In genomic region chr15:74545061-74545460, GRCh38 we compare ENCODE assay signal across 20 cellular contexts. TPM values are rescaled to one million over a fixed set of nuclear protein-coding genes. Genes with fewer than 3 reads are reported as not detected.
DNase-seq lines count a peak whose midpoint lies in the region; ATAC-seq and TF ChIP-seq lines count a peak whose summit lies in the region.
"Had no signal": no experiment of that assay in that cellular context is flagged by ENCODE, and none has a peak within 500 bp of the region (broad histone marks: within the 10 kb centered on the region; RNA-seq: fewer than 3 reads in every experiment).

No MANE protein-coding gene starts in this region.

- no peaks in the 10 kb centered on the region for H3K9me3 Mint-ChIP-seq in CD4-positive, CD25-positive, alpha-beta regulatory T cell
- H3K9me3 Mint-ChIP-seq: nephron had no signal

- H3K4me1 Mint-ChIP-seq in CD4-positive, CD25-positive, alpha-beta regulatory T cell: peaks cover 35 to 84% (median 53%) of the 10 kb centered on the region in 4 donors

- no peaks in the 10 kb centered on the region for H3K9me3 ChIP-seq in CD4-positive, CD25-positive, alpha-beta regulatory T cell (ENCODE audit: control insufficient read depth in 2 of 2, low read length in 2 of 2)
- no peaks in the 10 kb centered on the region for H3K9me3 ChIP-seq in DND-41 (ENCODE audit: insufficient read depth, low read length, severe bottlenecking)
- H3K9me3 ChIP-seq: heart left ventricle, Peyer's patch, upper lobe of left lung had no signal

- TF ChIP-seq CTCF in DND-41 (IDR thresholded peaks at IDR 0.05; ENCODE audit: borderline replicate concordance, extremely low read depth, low read length, poor library complexity, severe bottlenecking): no peak
- TF ChIP-seq CTCF in VCaP (conservative IDR thresholded peaks at IDR 0.05): no peak

- no peak overlapping the region for H3K4me3 ChIP-seq in CD4-positive, CD25-positive, alpha-beta regulatory T cell (ENCODE audit: low read depth, low read length)
- no peak overlapping the region for H3K4me3 ChIP-seq in DND-41 (ENCODE audit: low read depth in 1 of 2, low read length in 2 of 2)
- H3K4me3 ChIP-seq: Peyer's patch, upper lobe of left lung had no signal

- no peak for ATAC-seq in CD4-positive, CD25-positive, alpha-beta regulatory T cell (ENCODE audit: low read depth in 2 of 2)
- ATAC-seq in DND-41 (ENCODE audit: insufficient read depth, low read depth) (no peak), GM18868 (IDR thresholded peaks at IDR 0.05; ENCODE audit: unreplicated experiment) (no peak)

- peak overlapping the region; percentile 65 for H3K27ac ChIP-seq in CD4-positive, CD25-positive, alpha-beta regulatory T cell (ENCODE audit: insufficient read depth, low read length, poor library complexity, severe bottlenecking)
- H3K27ac ChIP-seq in DND-41 (ENCODE audit: low read length) (no peak overlapping the region), VCaP (peak overlapping the region; percentile 58; the same call in 1 of the 2 replicates)
- H3K27ac ChIP-seq: upper lobe of left lung had no signal

- H3K4me2 ChIP-seq in DND-41 (ENCODE audit: insufficient read depth, low read length): 0 out of 2 replicates have a peak overlapping the region, but pooled peaks have one; percentile 8

- H2AFZ ChIP-seq in DND-41 (ENCODE audit: low read depth, low read length): no peak overlapping the region

- no peaks in the 10 kb centered on the region for H3K27me3 ChIP-seq in CD4-positive, CD25-positive, alpha-beta regulatory T cell (ENCODE audit: control insufficient read depth, insufficient read depth, low read length)
- H3K27me3 ChIP-seq in DND-41 (ENCODE audit: insufficient read depth, low read length, poor library complexity): no peaks in the 10 kb centered on the region
- H3K27me3 ChIP-seq: heart left ventricle, Peyer's patch, upper lobe of left lung had no signal

- H3K36me3 ChIP-seq in CD4-positive, CD25-positive, alpha-beta regulatory T cell (ENCODE audit: control insufficient read depth, insufficient read depth, low read length): peaks cover 25% of the 10 kb centered on the region
- peaks cover 4% of the 10 kb centered on the region; the same call in 1 of the 2 replicates for H3K36me3 ChIP-seq in DND-41 (ENCODE audit: insufficient read depth, low read length)

- peak overlapping the region; percentile 25 to 88 (median 87) for H3K27ac Mint-ChIP-seq in CD4-positive, CD25-positive, alpha-beta regulatory T cell

- peaks cover 61% of the 10 kb centered on the region for H3K4me1 ChIP-seq in CD4-positive, CD25-positive, alpha-beta regulatory T cell (ENCODE audit: control insufficient read depth, insufficient read depth, low read length, poor library complexity, severe bottlenecking)
- peaks cover 61% of the 10 kb centered on the region for H3K4me1 ChIP-seq in DND-41 (ENCODE audit: insufficient read depth, low read length)

- H3K36me3 Mint-ChIP-seq in CD4-positive, CD25-positive, alpha-beta regulatory T cell: peaks cover 12% of the 10 kb centered on the region

- H3K4me3 Mint-ChIP-seq in CD4-positive, CD25-positive, alpha-beta regulatory T cell: peak overlapping the region; percentile 21 to 86 (median 78)

- H4K20me1 ChIP-seq in DND-41 (ENCODE audit: insufficient read depth, low read length): peaks cover 51% of the 10 kb centered on the region

- no peak overlapping the region for H3K9ac ChIP-seq in DND-41 (ENCODE audit: low read depth, low read length)

- peaks cover 4% of the 10 kb centered on the region for H3K27me3 Mint-ChIP-seq in CD4-positive, CD25-positive, alpha-beta regulatory T cell

- DNase-seq in CD4-positive, CD25-positive, alpha-beta regulatory T cell: no peak
- DNase-seq in DND-41 (no peak), foreskin melanocyte (peak; percentile 82), amniotic stem cell (lab: John Stamatoyannopoulos, UW) (no peak), SHP77 (lab: John Stamatoyannopoulos, UW) (no peak), iPS-NIHi11 (ENCODE audit: low spot score) (no peak)
- DNase-seq: central memory CD4-positive, alpha-beta T cell; DMS53; effector CD8-positive, alpha-beta T cell; heart left ventricle; mammary epithelial cell; NCI-H1105; NCI-H774; Peyer's patch; stimulated activated CD4-positive, alpha-beta T cell treated with anti-CD3 and anti-CD28 coated beads, Interleukin-12 subunit alpha, Interleukin-12 subunit beta, amount 100 ng/mL, for 4 hours; stimulated activated naive CD4-positive, alpha-beta T cell; upper lobe of left lung had no signal

- peaks cover 15% of the 10 kb centered on the region for H3K79me2 ChIP-seq in DND-41 (ENCODE audit: insufficient read depth, low read length)

RNA-seq across cellular contexts. Expression of gene ARID3B, which starts 4.0 kb away (rescaled TPM):
- 63.5 TPM for total RNA-seq in CD4-positive, CD25-positive, alpha-beta regulatory T cell
- polyA plus RNA-seq in CD4-positive, CD25-positive, alpha-beta regulatory T cell: 10 to 100 TPM in 2 of 4 donors, 1 to 10 TPM in 2; 9.7 to 11.2 (median 10.5) TPM
